In genomic region chr4:124097447-124097846, GRCh38 we compare ENCODE assay signal across 14 cellular contexts.
"Had no signal": no experiment of that assay in that cellular context is flagged by ENCODE, and none has a peak within 500 bp of the region (broad histone marks: within the 10 kb centered on the region; RNA-seq: fewer than 3 reads in every experiment).

No MANE protein-coding gene starts in this region.

- H3K4me3 ChIP-seq: coronary artery, sigmoid colon, SK-N-MC, thyroid gland had no signal

- H3K9me3 ChIP-seq: sigmoid colon, thyroid gland had no signal

- H3K4me1 ChIP-seq: sigmoid colon, thyroid gland had no signal

- ATAC-seq: activated T-helper 17 cell treated with anti-CD3 and anti-CD28 coated beads, Interleukin-2, amount 50 U/mL, for 72 hours; stimulated activated effector memory CD8-positive, alpha-beta T cell treated with anti-CD3 and anti-CD28 coated beads, Interleukin-12 subunit alpha, Interleukin-12 subunit beta, amount 100 ng/mL, for 72 hours had no signal

- H3K27ac ChIP-seq: sigmoid colon, SK-N-MC, thyroid gland, VCaP had no signal

- DNase-seq: activated CD4-positive, alpha-beta T cell treated with anti-CD3 and anti-CD28 coated beads for 1 hour; activated CD4-positive, alpha-beta T cell treated with anti-CD3 and anti-CD28 coated beads, Interleukin-2, amount 50 U/mL, for 4 hours; activated naive CD4-positive, alpha-beta T cell treated with Interleukin-2 at 50 U/mL for 16 hours; caudate nucleus; effector CD4-positive, alpha-beta T cell; occipital lobe; sigmoid colon; T-helper 9 cell; thyroid gland had no signal

- H3K27me3 ChIP-seq: sigmoid colon, thyroid gland had no signal
